ENCODE assay signal across 40 cellular contexts in the genomic region with DNA sequence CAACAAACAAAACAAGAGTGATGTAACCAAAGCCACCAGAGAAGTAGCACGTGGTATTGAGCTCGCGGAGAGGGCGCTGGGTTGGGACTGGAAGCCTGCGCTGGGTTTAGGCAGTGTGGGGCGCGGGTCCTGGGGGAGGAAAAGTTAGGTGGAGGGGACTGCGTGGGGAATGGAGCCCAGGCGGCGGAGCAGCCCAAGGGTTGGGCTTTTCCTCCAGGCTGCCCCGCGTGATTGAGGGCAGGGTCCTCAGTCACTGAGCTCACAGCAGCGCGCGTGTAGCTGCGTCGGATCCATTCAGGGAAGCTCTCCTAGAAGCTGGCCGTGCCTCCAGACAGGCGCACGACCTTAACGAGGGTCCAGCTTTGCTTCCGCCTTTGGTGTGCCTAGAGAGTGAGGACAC.
"Had no signal": no experiment of that assay in that cellular context is flagged by ENCODE, and none has a peak within 500 bp of the region (broad histone marks: within the 10 kb centered on the region; RNA-seq: fewer than 3 reads in every experiment).

No MANE protein-coding gene starts in this region.

- DNase-seq: activated CD4-positive, alpha-beta memory T cell treated with anti-CD3 and anti-CD28 coated beads, Interleukin-2, amount 10 ng/mL, durations not matched to agents 7 days and 5 days; activated CD4-positive, alpha-beta T cell treated with anti-CD3 and anti-CD28 coated beads for 1 hour; activated CD4-positive, alpha-beta T cell treated with anti-CD3 and anti-CD28 coated beads for 36 hours; activated CD4-positive, alpha-beta T cell treated with anti-CD3 and anti-CD28 coated beads for 48 hours; activated CD4-positive, alpha-beta T cell treated with anti-CD3 and anti-CD28 coated beads, Interleukin-2, amount 10 ng/mL, durations not matched to agents 7 days and 5 days; activated CD4-positive, alpha-beta T cell treated with anti-CD3 and anti-CD28 coated beads, Interleukin-2, amount 50 U/mL, for 48 hours; activated CD4-positive, CD25-positive, alpha-beta regulatory T cell; activated CD8-positive, alpha-beta memory T cell treated with anti-CD3 and anti-CD28 coated beads for 24 hours; activated CD8-positive, alpha-beta memory T cell treated with anti-CD3 and anti-CD28 coated beads, Interleukin-2, amount 10 ng/mL, durations not matched to agents 7 days and 5 days; activated CD8-positive, alpha-beta memory T cell treated with anti-CD3 and anti-CD28 coated beads, Interleukin-2, amount 50 U/mL, for 48 hours; activated CD8-positive, alpha-beta T cell treated with anti-CD3 and anti-CD28 coated beads, Interleukin-2, amount 10 ng/mL, durations not matched to agents 7 days and 5 days; activated effector memory CD4-positive, alpha-beta T cell treated with anti-CD3 and anti-CD28 coated beads, Interleukin-2, amount 50 U/mL, for 16 hours; activated gamma-delta T cell treated with Interleukin-2 at 50 U/mL for 16 hours; activated naive CD4-positive, alpha-beta T cell; activated naive CD4-positive, alpha-beta T cell treated with anti-CD3 and anti-CD28 coated beads for 36 hours; activated naive CD4-positive, alpha-beta T cell treated with anti-CD3 and anti-CD28 coated beads, Interleukin-2, amount 50 U/mL, for 16 hours; activated naive CD8-positive, alpha-beta T cell treated with anti-CD3 and anti-CD28 coated beads for 36 hours; activated T-cell treated with anti-CD3 and anti-CD28 coated beads, Interleukin-2, amount 50 U/mL, for 24 hours; activated T-cell treated with anti-CD3 and anti-CD28 coated beads, Interleukin-2, amount 50 U/mL, for 48 hours; adrenal gland; amniotic stem cell; aorta; body of pancreas; brain microvascular endothelial cell; caudate nucleus; cerebellar nuclear complex; T-helper 1 cell; T-helper 2 cell; T-helper 9 cell; WERI-Rb-1 had no signal

- H3K36me3 ChIP-seq: adrenal gland, brain microvascular endothelial cell, breast epithelium, cardiac muscle cell, WERI-Rb-1 had no signal

- H3K27me3 Mint-ChIP-seq: activated CD4-positive, alpha-beta memory T cell treated with anti-CD3 and anti-CD28 coated beads, Interleukin-2, amount 10 ng/mL, durations not matched to agents 7 days and 5 days; activated CD4-positive, alpha-beta T cell treated with anti-CD3 and anti-CD28 coated beads, Interleukin-2, amount 10 ng/mL, durations not matched to agents 7 days and 5 days; activated CD8-positive, alpha-beta memory T cell treated with anti-CD3 and anti-CD28 coated beads, Interleukin-2, amount 10 ng/mL, durations not matched to agents 7 days and 5 days; activated naive CD8-positive, alpha-beta T cell treated with anti-CD3 and anti-CD28 coated beads for 36 hours; activated T-cell treated with anti-CD3 and anti-CD28 coated beads, Interleukin-2, amount 50 U/mL, for 24 hours had no signal

- H3K4me3 ChIP-seq: adrenal gland, body of pancreas, breast epithelium, cardiac muscle cell had no signal

- H3K27ac Mint-ChIP-seq: activated CD4-positive, alpha-beta memory T cell treated with anti-CD3 and anti-CD28 coated beads, Interleukin-2, amount 10 ng/mL, durations not matched to agents 7 days and 5 days; activated CD4-positive, alpha-beta T cell treated with anti-CD3 and anti-CD28 coated beads for 36 hours; activated CD4-positive, alpha-beta T cell treated with anti-CD3 and anti-CD28 coated beads, Interleukin-2, amount 10 ng/mL, durations not matched to agents 7 days and 5 days; activated CD8-positive, alpha-beta memory T cell treated with anti-CD3 and anti-CD28 coated beads, Interleukin-2, amount 10 ng/mL, durations not matched to agents 7 days and 5 days; activated CD8-positive, alpha-beta T cell treated with anti-CD3 and anti-CD28 coated beads, Interleukin-2, amount 10 ng/mL, durations not matched to agents 7 days and 5 days; activated naive CD4-positive, alpha-beta T cell treated with anti-CD3 and anti-CD28 coated beads for 36 hours; activated naive CD8-positive, alpha-beta T cell treated with anti-CD3 and anti-CD28 coated beads for 36 hours; activated T-cell treated with anti-CD3 and anti-CD28 coated beads, Interleukin-2, amount 50 U/mL, for 24 hours; T-helper 1 cell treated with Interleukin-12 subunit alpha and Interleukin-12 subunit beta and Interleukin-4 antibody, amounts not matched to agents 30 μg/mL and 1 μg/mL, for 36 hours; T-helper 2 cell treated with Interferon-gamma antibody and Interleukin-4, amounts not matched to agents 5 μg/mL and 100 μg/mL, for 36 hours; WTC11 had no signal

- ATAC-seq: activated CD4-positive, alpha-beta T cell treated with anti-CD3 and anti-CD28 coated beads for 36 hours; activated CD4-positive, CD25-positive, alpha-beta regulatory T cell treated with anti-CD3 and anti-CD28 coated beads, Interleukin-2, amount 50 U/mL, for 24 hours; activated CD8-positive, alpha-beta memory T cell treated with anti-CD3 and anti-CD28 coated beads, Interleukin-2, amount 10 ng/mL, durations not matched to agents 7 days and 5 days; activated CD8-positive, alpha-beta T cell treated with anti-CD3 and anti-CD28 coated beads, Interleukin-2, amount 10 ng/mL, durations not matched to agents 7 days and 5 days; activated naive CD4-positive, alpha-beta T cell treated with anti-CD3 and anti-CD28 coated beads, Interleukin-2, amount 50 U/mL, for 72 hours; body of pancreas; WTC11 had no signal

- H3K9me3 Mint-ChIP-seq: activated CD4-positive, alpha-beta memory T cell treated with anti-CD3 and anti-CD28 coated beads, Interleukin-2, amount 10 ng/mL, durations not matched to agents 7 days and 5 days; activated CD4-positive, alpha-beta T cell treated with anti-CD3 and anti-CD28 coated beads, Interleukin-2, amount 10 ng/mL, durations not matched to agents 7 days and 5 days; activated naive CD4-positive, alpha-beta T cell treated with anti-CD3 and anti-CD28 coated beads for 36 hours; activated naive CD4-positive, alpha-beta T cell treated with anti-CD3 and anti-CD28 coated beads, Interleukin-2, amount 50 U/mL, for 72 hours; activated naive CD8-positive, alpha-beta T cell treated with anti-CD3 and anti-CD28 coated beads for 36 hours; activated T-cell treated with anti-CD3 and anti-CD28 coated beads, Interleukin-2, amount 50 U/mL, for 24 hours; central memory CD8-positive, alpha-beta T cell; T-helper 1 cell treated with Interleukin-12 subunit alpha and Interleukin-12 subunit beta and Interleukin-4 antibody, amounts not matched to agents 30 μg/mL and 1 μg/mL, for 36 hours; T-helper 2 cell treated with Interferon-gamma antibody and Interleukin-4, amounts not matched to agents 5 μg/mL and 100 μg/mL, for 36 hours had no signal

- H3K4me1 Mint-ChIP-seq: activated CD4-positive, alpha-beta memory T cell treated with anti-CD3 and anti-CD28 coated beads, Interleukin-2, amount 10 ng/mL, durations not matched to agents 7 days and 5 days; activated CD4-positive, alpha-beta T cell treated with anti-CD3 and anti-CD28 coated beads for 36 hours; activated CD4-positive, alpha-beta T cell treated with anti-CD3 and anti-CD28 coated beads, Interleukin-2, amount 10 ng/mL, durations not matched to agents 7 days and 5 days; activated CD8-positive, alpha-beta memory T cell treated with anti-CD3 and anti-CD28 coated beads, Interleukin-2, amount 10 ng/mL, durations not matched to agents 7 days and 5 days; activated naive CD8-positive, alpha-beta T cell treated with anti-CD3 and anti-CD28 coated beads for 36 hours; central memory CD8-positive, alpha-beta T cell; WTC11 had no signal

- H3K27ac ChIP-seq: adrenal gland, body of pancreas, brain microvascular endothelial cell, breast epithelium, cardiac muscle cell, WERI-Rb-1 had no signal

- H3K9me3 ChIP-seq: adrenal gland, body of pancreas, breast epithelium had no signal

- H3K36me3 Mint-ChIP-seq: activated CD8-positive, alpha-beta memory T cell treated with anti-CD3 and anti-CD28 coated beads, Interleukin-2, amount 10 ng/mL, durations not matched to agents 7 days and 5 days; activated naive CD4-positive, alpha-beta T cell treated with anti-CD3 and anti-CD28 coated beads, Interleukin-2, amount 50 U/mL, for 72 hours; activated naive CD8-positive, alpha-beta T cell treated with anti-CD3 and anti-CD28 coated beads for 36 hours had no signal

- FAIRE-seq: astrocyte, TTC549 had no signal

- H3K27me3 ChIP-seq: adrenal gland, body of pancreas, brain microvascular endothelial cell, breast epithelium, cardiac muscle cell had no signal

- H3K4me3 Mint-ChIP-seq: activated CD4-positive, alpha-beta memory T cell treated with anti-CD3 and anti-CD28 coated beads, Interleukin-2, amount 10 ng/mL, durations not matched to agents 7 days and 5 days; activated CD4-positive, alpha-beta T cell treated with anti-CD3 and anti-CD28 coated beads for 36 hours; activated CD4-positive, alpha-beta T cell treated with anti-CD3 and anti-CD28 coated beads, Interleukin-2, amount 10 ng/mL, durations not matched to agents 7 days and 5 days; activated CD8-positive, alpha-beta memory T cell treated with anti-CD3 and anti-CD28 coated beads, Interleukin-2, amount 10 ng/mL, durations not matched to agents 7 days and 5 days; activated CD8-positive, alpha-beta T cell treated with anti-CD3 and anti-CD28 coated beads, Interleukin-2, amount 10 ng/mL, durations not matched to agents 7 days and 5 days; activated naive CD4-positive, alpha-beta T cell treated with anti-CD3 and anti-CD28 coated beads for 36 hours; activated naive CD8-positive, alpha-beta T cell treated with anti-CD3 and anti-CD28 coated beads for 36 hours; activated T-cell treated with anti-CD3 and anti-CD28 coated beads, Interleukin-2, amount 50 U/mL, for 24 hours; central memory CD8-positive, alpha-beta T cell; T-helper 1 cell treated with Interleukin-12 subunit alpha and Interleukin-12 subunit beta and Interleukin-4 antibody, amounts not matched to agents 30 μg/mL and 1 μg/mL, for 36 hours; T-helper 2 cell treated with Interferon-gamma antibody and Interleukin-4, amounts not matched to agents 5 μg/mL and 100 μg/mL, for 36 hours; WTC11 had no signal

- H3K4me1 ChIP-seq: adrenal gland, body of pancreas, breast epithelium had no signal
